In the genomic region with DNA sequence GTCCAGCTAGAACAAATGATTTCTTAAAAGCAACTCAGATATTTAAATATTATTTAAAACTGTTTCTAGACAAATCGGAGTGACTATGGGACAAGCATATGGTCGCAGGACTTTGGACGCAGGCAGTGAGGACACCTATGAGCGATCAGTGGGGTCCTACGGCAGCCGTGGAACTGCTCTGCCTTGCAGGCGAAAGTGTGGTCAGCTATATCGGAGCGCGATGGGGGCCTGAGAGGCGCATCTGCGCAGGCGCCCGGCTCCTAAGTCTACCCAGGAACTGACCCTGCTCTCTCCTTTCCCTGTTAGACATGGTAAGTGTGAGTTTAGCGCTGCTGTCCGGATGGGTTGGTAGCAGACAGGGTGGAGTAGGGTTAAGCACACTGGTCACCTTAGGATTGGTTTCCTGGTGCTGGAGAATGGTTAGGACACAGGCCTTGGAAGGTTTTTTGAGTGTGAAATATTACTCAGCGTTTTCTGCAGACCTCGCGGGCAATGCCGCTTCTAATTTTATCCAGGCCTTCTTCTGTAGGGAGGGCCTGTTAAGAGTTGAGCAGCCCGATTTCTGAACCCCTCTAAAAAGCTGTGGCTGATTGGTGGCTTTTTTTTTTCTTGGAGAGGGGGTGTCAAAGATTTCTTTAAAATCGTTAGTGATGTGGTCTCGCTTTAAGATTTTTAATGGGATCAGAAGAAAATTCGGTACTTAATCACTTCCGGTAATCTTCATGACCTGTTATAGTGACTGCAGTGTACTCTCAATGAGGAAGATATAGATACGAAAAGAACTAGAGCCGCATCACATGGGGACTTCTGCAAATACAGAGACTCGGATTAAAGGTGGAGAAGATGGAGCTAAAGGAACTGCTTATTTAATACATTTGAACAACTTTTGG, we compare ENCODE assay signal across 1 cellular context.
A peak's percentile ranks its signal among the peaks of the same experiment; 100 is the strongest.
TF ChIP-seq lines count a peak whose summit lies in the region.

A gene (plus strand): TSS at position 293 of the 890 bp plus-strand sequence. CDS start 16 bp downstream, at position 309.

TF ChIP-seq in WTC11, 78 proteins besides CTCF, POLR2A, EP300 and RAD21 (continued from another document):
- TF ChIP-seq, protein P1, sequence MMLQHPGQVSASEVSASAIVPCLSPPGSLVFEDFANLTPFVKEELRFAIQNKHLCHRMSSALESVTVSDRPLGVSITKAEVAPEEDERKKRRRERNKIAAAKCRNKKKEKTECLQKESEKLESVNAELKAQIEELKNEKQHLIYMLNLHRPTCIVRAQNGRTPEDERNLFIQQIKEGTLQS (CRISPR knock-in tag; conservative IDR thresholded peaks at IDR 0.05), result no peak
- TF ChIP-seq NR3C1 (CRISPR knock-in tag; conservative IDR thresholded peaks at IDR 0.05; ENCODE audit: low read depth), result no peak
- TF ChIP-seq, protein P2, sequence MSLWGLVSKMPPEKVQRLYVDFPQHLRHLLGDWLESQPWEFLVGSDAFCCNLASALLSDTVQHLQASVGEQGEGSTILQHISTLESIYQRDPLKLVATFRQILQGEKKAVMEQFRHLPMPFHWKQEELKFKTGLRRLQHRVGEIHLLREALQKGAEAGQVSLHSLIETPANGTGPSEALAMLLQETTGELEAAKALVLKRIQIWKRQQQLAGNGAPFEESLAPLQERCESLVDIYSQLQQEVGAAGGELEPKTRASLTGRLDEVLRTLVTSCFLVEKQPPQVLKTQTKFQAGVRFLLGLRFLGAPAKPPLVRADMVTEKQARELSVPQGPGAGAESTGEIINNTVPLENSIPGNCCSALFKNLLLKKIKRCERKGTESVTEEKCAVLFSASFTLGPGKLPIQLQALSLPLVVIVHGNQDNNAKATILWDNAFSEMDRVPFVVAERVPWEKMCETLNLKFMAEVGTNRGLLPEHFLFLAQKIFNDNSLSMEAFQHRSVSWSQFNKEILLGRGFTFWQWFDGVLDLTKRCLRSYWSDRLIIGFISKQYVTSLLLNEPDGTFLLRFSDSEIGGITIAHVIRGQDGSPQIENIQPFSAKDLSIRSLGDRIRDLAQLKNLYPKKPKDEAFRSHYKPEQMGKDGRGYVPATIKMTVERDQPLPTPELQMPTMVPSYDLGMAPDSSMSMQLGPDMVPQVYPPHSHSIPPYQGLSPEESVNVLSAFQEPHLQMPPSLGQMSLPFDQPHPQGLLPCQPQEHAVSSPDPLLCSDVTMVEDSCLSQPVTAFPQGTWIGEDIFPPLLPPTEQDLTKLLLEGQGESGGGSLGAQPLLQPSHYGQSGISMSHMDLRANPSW (CRISPR knock-in tag; conservative IDR thresholded peaks at IDR 0.05; ENCODE audit: low read depth), result no peak
- TF ChIP-seq, protein P3, sequence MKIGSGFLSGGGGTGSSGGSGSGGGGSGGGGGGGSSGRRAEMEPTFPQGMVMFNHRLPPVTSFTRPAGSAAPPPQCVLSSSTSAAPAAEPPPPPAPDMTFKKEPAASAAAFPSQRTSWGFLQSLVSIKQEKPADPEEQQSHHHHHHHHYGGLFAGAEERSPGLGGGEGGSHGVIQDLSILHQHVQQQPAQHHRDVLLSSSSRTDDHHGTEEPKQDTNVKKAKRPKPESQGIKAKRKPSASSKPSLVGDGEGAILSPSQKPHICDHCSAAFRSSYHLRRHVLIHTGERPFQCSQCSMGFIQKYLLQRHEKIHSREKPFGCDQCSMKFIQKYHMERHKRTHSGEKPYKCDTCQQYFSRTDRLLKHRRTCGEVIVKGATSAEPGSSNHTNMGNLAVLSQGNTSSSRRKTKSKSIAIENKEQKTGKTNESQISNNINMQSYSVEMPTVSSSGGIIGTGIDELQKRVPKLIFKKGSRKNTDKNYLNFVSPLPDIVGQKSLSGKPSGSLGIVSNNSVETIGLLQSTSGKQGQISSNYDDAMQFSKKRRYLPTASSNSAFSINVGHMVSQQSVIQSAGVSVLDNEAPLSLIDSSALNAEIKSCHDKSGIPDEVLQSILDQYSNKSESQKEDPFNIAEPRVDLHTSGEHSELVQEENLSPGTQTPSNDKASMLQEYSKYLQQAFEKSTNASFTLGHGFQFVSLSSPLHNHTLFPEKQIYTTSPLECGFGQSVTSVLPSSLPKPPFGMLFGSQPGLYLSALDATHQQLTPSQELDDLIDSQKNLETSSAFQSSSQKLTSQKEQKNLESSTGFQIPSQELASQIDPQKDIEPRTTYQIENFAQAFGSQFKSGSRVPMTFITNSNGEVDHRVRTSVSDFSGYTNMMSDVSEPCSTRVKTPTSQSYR (CRISPR knock-in tag; IDR thresholded peaks at IDR 0.05), result no peak
- no peak for TF ChIP-seq ZNF396 (CRISPR knock-in tag; IDR thresholded peaks at IDR 0.05; ENCODE audit: borderline replicate concordance)
- peak; percentile 23; the same call in 1 of the 2 replicates for TF ChIP-seq CREM (CRISPR knock-in tag; IDR thresholded peaks at IDR 0.05)
- TF ChIP-seq RELA (CRISPR knock-in tag; IDR thresholded peaks at IDR 0.05; ENCODE audit: borderline replicate concordance), result no peak
- TF ChIP-seq CREB1 (CRISPR knock-in tag; IDR thresholded peaks at IDR 0.05), result no peak
